ENCODE assay signal across 16 cellular contexts in genomic region chr5:51988561-51988960, GRCh38.
"Had no signal": no experiment of that assay in that cellular context is flagged by ENCODE, and none has a peak within 500 bp of the region (broad histone marks: within the 10 kb centered on the region; RNA-seq: fewer than 3 reads in every experiment).

No MANE protein-coding gene starts in this region.

- H3K4me3 Mint-ChIP-seq: naive thymus-derived CD4-positive, alpha-beta T cell had no signal

- H3K27ac Mint-ChIP-seq: naive thymus-derived CD4-positive, alpha-beta T cell had no signal

- H3K4me1 Mint-ChIP-seq: naive thymus-derived CD4-positive, alpha-beta T cell had no signal

- DNase-seq: colonic mucosa; dermis blood vessel endothelial cell; esophagus squamous epithelium; foreskin keratinocyte; heart left ventricle; hippocampal formation; left colon; mammary epithelial cell; naive thymus-derived CD4-positive, alpha-beta T cell; posterior cingulate gyrus; small intestine; stimulated activated CD4-positive, alpha-beta T cell treated with anti-CD3 and anti-CD28 coated beads, Interleukin-12 subunit alpha, Interleukin-12 subunit beta, amount 100 ng/mL, for 4 hours; stimulated activated naive CD4-positive, alpha-beta T cell; stomach; substantia nigra; transverse colon had no signal

- H3K36me3 Mint-ChIP-seq: naive thymus-derived CD4-positive, alpha-beta T cell had no signal

- H3K27me3 Mint-ChIP-seq: naive thymus-derived CD4-positive, alpha-beta T cell had no signal
